Comparison of ENCODE assay signal across 8 cellular contexts in the genomic region with DNA sequence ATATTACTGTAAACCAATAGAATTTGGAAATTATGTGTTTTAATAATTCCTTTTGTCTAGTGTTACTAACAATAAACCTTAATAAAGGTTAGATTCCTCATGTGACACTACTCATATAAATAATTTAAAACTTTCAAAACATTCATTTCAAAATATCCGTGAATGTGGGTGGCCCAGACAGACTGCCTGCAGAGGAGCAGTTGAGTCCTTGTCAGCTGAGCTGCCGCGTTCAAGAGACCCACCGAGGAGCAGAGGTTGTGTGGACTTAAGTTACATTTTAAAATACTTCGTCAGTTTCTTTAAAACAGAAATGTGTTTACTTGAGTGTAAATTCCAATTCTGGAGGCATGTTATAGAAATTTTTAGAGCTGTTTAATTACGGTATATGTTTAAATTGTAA.
"Had no signal": no experiment of that assay in that cellular context is flagged by ENCODE, and none has a peak within 500 bp of the region (broad histone marks: within the 10 kb centered on the region; RNA-seq: fewer than 3 reads in every experiment).

No MANE protein-coding gene starts in this region.

- ATAC-seq: GM12878 had no signal

- FAIRE-seq: G401.6, GM12878, GM12891, GM12892, GM18507, GM19239 had no signal

- H3K4me3 ChIP-seq: GM12878 had no signal

- DNase-seq: GDM1, GF-D8 had no signal
